8 cellular contexts compared by ENCODE assay signal in the genomic region with DNA sequence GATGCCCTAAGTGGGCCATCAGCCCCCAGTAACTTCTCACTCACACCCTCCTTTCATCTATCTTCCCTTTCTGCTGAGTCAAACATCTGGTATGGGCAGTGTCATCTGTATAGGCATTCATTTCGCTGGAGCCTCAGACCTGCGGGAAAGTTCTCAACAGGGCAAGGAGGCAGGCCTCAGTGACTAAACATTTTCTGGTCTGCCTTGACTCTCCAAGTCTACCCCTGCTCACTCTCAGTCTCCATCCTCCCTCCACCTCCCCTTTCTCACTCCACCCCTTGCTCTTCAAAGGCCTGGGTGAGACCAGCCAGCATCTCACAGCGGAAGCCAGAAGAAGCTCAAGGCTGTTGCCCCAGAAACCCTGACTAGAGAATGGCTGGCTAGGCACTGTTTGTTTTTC.
DNase-seq lines count a peak whose midpoint lies in the region; ATAC-seq and TF ChIP-seq lines count a peak whose summit lies in the region.

No MANE protein-coding gene starts in this region.

- no peak overlapping the region for H4K91ac ChIP-seq in trophoblast cell (ENCODE audit: low read depth, low read length)

- H3K23ac ChIP-seq in trophoblast cell (ENCODE audit: low read length) = no peak overlapping the region

- in situ Hi-C loops in Panc1 (cut with HindIII; ENCODE audit: low pct_unique_long_range_greater_than_20kb, low sequenced_read_pairs) = no loop called here

- no peaks in the 10 kb centered on the region for H3K27me3 ChIP-seq in Panc1 (ENCODE audit: control insufficient read depth, insufficient read depth, low read length)
- no peaks in the 10 kb centered on the region for H3K27me3 ChIP-seq in trophoblast cell (ENCODE audit: insufficient read depth, low read length)

- H2BK5ac ChIP-seq in trophoblast cell (ENCODE audit: low read depth, low read length, poor library complexity) = no peak overlapping the region

- no peaks in the 10 kb centered on the region for H3K79me2 ChIP-seq in trophoblast cell (ENCODE audit: control insufficient read depth, insufficient read depth, low read length, poor library complexity)

- H2AFZ ChIP-seq in trophoblast cell (ENCODE audit: insufficient read depth, low read length, poor library complexity) = no peak overlapping the region

- peak overlapping the region; percentile 82 for H3K27ac ChIP-seq in Panc1 (ENCODE audit: low read length)
- no peak overlapping the region for H3K27ac ChIP-seq in trophoblast cell (ENCODE audit: low read depth, low read length)

- DNase-seq in ELF-1 (ENCODE audit: low read depth, low spot score) (peak; percentile 69), Panc1 (ENCODE audit: low read depth, low spot score) (no peak), fibroblast of gingiva (ENCODE audit: low read depth) (peak; percentile 36), trophoblast cell (peak in 1 of 2 donors; percentile 23)
- no peak for DNase-seq in stimulated activated CD4-positive, alpha-beta T cell treated with anti-CD3 and anti-CD28 coated beads, Interleukin-12 subunit alpha, Interleukin-12 subunit beta, amount 100 ng/mL, for 4 hours
- no peak for DNase-seq in activated CD8-positive, alpha-beta memory T cell treated with anti-CD3 and anti-CD28 coated beads, Interleukin-2, amount 50 U/mL, for 4 hours
- no peak for DNase-seq in stimulated activated CD4-positive, alpha-beta T cell treated with anti-CD3 and anti-CD28 coated beads, Interleukin-2, amount 100 ng/mL, for 48 hours

- no peaks in the 10 kb centered on the region for H3K9me3 ChIP-seq in Panc1 (ENCODE audit: control insufficient read depth, insufficient read depth, low read depth, low read length)
- H3K9me3 ChIP-seq in trophoblast cell (ENCODE audit: insufficient read depth, low read depth, low read length) = no peaks in the 10 kb centered on the region

- no peak overlapping the region for H4K8ac ChIP-seq in trophoblast cell (ENCODE audit: low read depth, low read length)

- intact Hi-C loops in Panc1 (cut with micrococcal nuclease; ENCODE audit: unreplicated experiment) = loop anchor here (5.0 kb wide), 1 partner anchor 213 kb away; no protein-coding TSS in a partner anchor

- ATAC-seq in Panc1 = peak; percentile 20; the same call in 1 of the 2 replicates
- ATAC-seq in HG02763 (IDR thresholded peaks at IDR 0.05; ENCODE audit: unreplicated experiment) = no peak

- H2BK12ac ChIP-seq in trophoblast cell (ENCODE audit: low read length) = peak overlapping the region; percentile 45

- no TSS peak for BruUV-seq in Panc1 (replicated peaks; lab: Mats Ljungman, UMichigan)

- no peak overlapping the region for H4K12ac ChIP-seq in trophoblast cell (ENCODE audit: low read depth, low read length)

- H2AK5ac ChIP-seq in trophoblast cell (ENCODE audit: low read length) = no peak overlapping the region

- H3K4ac ChIP-seq in trophoblast cell (ENCODE audit: low read depth, low read length) = no peak overlapping the region

- TF ChIP-seq CTCF in Panc1 (IDR thresholded peaks at IDR 0.05) = no peak

- POLR2A ChIA-PET in Panc1 (lab: Charles Lee) = interaction anchor here (0.6 kb wide), 1 partner anchor 41 kb away, joined by 4 read pairs; no protein-coding TSS in a partner anchor

- peak overlapping the region; percentile 58 for H3K18ac ChIP-seq in trophoblast cell (ENCODE audit: low read length)

- H3K14ac ChIP-seq in trophoblast cell (ENCODE audit: low read length) = no peak overlapping the region

- H3K79me1 ChIP-seq in trophoblast cell (ENCODE audit: low read length) = no peaks in the 10 kb centered on the region

- H3K4me1 ChIP-seq in Panc1 (ENCODE audit: control insufficient read depth, insufficient read depth, low read length) = peaks cover 54% of the 10 kb centered on the region
- H3K4me1 ChIP-seq in trophoblast cell (ENCODE audit: control insufficient read depth in 1 of 2, insufficient read depth in 2 of 2, low read length in 2 of 2) = peaks cover 8 to 9% of the 10 kb centered on the region in 2 experiments

- CTCF ChIA-PET in Panc1 (lab: Charles Lee) = no interaction called here

- H3K9ac ChIP-seq in trophoblast cell (ENCODE audit: low read length) = no peak overlapping the region

- H3K4me2 ChIP-seq in trophoblast cell (ENCODE audit: low read length) = no peak overlapping the region

- peak overlapping the region in 1 of 2 experiments; percentile 63; a peak in 2 of 4 replicates for H3K4me3 ChIP-seq in Panc1 (ENCODE audit: low read depth in 2 of 2, low read length in 2 of 2)
- no peak overlapping the region for H3K4me3 ChIP-seq in trophoblast cell (ENCODE audit: low read depth, low read length)

- no peaks in the 10 kb centered on the region for H3K36me3 ChIP-seq in Panc1 (ENCODE audit: control insufficient read depth, insufficient read depth, low read length)
- no peaks in the 10 kb centered on the region for H3K36me3 ChIP-seq in trophoblast cell (ENCODE audit: control insufficient read depth in 1 of 2, insufficient read depth in 2 of 2, low read length in 2 of 2)

- WGBS in trophoblast cell (ENCODE audit: extremely low coverage, insufficient coverage, insufficient read length) = no CpG with 5 or more reads among the region's 3 CpGs

- no peak overlapping the region for H2BK120ac ChIP-seq in trophoblast cell (ENCODE audit: insufficient read depth, low read length, poor library complexity)

Comparison
In these comparisons a context has a peak if more than half of its experiments do, and no peak if none do; other contexts are left out.
1. DNase-seq: peak in ELF-1 (single experiment) and fibroblast of gingiva (single experiment); none in Panc1 (single experiment), stimulated activated CD4-positive, alpha-beta T cell treated with anti-CD3 and anti-CD28 coated beads, Interleukin-12 subunit alpha, Interleukin-12 subunit beta, amount 100 ng/mL, for 4 hours (single experiment), activated CD8-positive, alpha-beta memory T cell treated with anti-CD3 and anti-CD28 coated beads, Interleukin-2, amount 50 U/mL, for 4 hours (single experiment) and stimulated activated CD4-positive, alpha-beta T cell treated with anti-CD3 and anti-CD28 coated beads, Interleukin-2, amount 100 ng/mL, for 48 hours (0 of 2).